Comparison of ENCODE assay signal across 1 cellular context in genomic region chr1:200895801-200896570, GRCh38.
TF ChIP-seq lines count a peak whose summit lies in the region.

No MANE protein-coding gene starts in this region.

TF ChIP-seq in H1, 55 proteins besides CTCF, POLR2A, EP300 and RAD21 (continued from another document):
- TF ChIP-seq YY1 (IDR thresholded peaks at IDR 0.05; ENCODE audit: low read depth, low read length) (no peak), KDM4A (IDR thresholded peaks at IDR 0.05; ENCODE audit: low read depth, low read length, severe bottlenecking) (no peak), ZNF274 (IDR thresholded peaks at IDR 0.05; ENCODE audit: borderline replicate concordance, extremely low read depth, low read length) (no peak)
